Comparison of ENCODE assay signal across 8 cellular contexts in the genomic region with DNA sequence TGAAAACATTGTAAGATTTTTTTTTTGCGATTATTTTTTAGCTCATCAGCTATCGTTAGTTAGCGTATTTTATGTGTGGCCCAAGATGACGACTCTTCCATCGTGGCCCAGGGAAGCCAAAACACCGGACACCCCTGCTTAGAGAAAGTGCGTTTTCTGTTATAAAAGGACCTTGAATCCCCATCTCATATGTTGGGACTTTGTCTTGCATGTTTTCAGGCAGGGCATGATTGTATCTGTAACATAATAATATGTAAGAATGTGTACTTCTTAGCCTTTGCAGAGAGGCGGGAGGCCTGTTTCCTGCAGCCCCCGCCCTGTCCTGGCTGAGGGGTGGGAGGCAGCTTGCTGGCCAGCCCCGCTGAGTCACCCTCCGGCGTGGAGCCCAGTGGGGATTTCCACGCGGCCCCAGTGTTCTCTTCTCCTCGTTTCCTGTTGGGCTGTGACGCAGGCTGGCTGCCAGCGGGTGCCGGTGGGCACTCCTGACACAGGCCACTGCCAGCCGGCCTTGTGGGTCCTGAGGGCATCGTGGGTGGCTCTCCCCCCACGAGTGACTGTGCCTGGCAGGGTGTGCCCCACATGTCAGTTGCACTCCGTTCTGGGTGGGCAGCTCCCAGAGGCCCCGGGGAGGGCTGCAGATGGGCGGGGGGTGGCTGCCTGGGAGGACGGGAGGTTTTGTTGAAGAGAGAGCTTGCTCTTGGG. TPM values are rescaled to one million over a fixed set of nuclear protein-coding genes. Genes with fewer than 3 reads are reported as not detected.
DNase-seq lines count a peak whose midpoint lies in the region; ATAC-seq and TF ChIP-seq lines count a peak whose summit lies in the region.

No MANE protein-coding gene starts in this region.

- H3K36me3 ChIP-seq in mesendoderm (ENCODE audit: control insufficient read depth, insufficient read depth, low read length), result no peaks in the 10 kb centered on the region

- peaks cover 3% of the 10 kb centered on the region for H3K79me1 ChIP-seq in mesendoderm (ENCODE audit: low read length)

- H3K23ac ChIP-seq in mesendoderm (ENCODE audit: low read length), result no peak overlapping the region

- CTCF ChIA-PET in HEK293T (lab: Yijun Ruan, JAX), result no interaction called here

- no peak overlapping the region for H2BK5ac ChIP-seq in mesendoderm (ENCODE audit: low read length)

- TF ChIP-seq CTCF in coronary artery (IDR thresholded peaks at IDR 0.05), result no peak

- no peak overlapping the region for H2BK15ac ChIP-seq in mesendoderm (replicated peaks; ENCODE audit: low read depth)

- H3K4me1 ChIP-seq in mesendoderm (ENCODE audit: control insufficient read depth, low read depth, low read length), result peaks cover 9% of the 10 kb centered on the region

- no peak overlapping the region for H3K18ac ChIP-seq in mesendoderm (ENCODE audit: low read length)

- H3K4ac ChIP-seq in mesendoderm (ENCODE audit: low read depth, low read length), result no peak overlapping the region

- no peak overlapping the region for H4K8ac ChIP-seq in mesendoderm (ENCODE audit: low read depth, low read length)

- H3K9ac ChIP-seq in mesendoderm (ENCODE audit: low read length), result no peak overlapping the region

- peak; percentile 85 to 90 for DNase-seq in activated CD4-positive, alpha-beta T cell treated with anti-CD3 and anti-CD28 coated beads, Interleukin-2, amount 50 U/mL, for 48 hours
- DNase-seq in coronary artery (ENCODE audit: low spot score) (peak; percentile 94), mesendoderm (no peak), NCI-H82 (lab: John Stamatoyannopoulos, UW) (no peak), HEK293T (ENCODE audit: extremely low spot score) (no peak)
- DNase-seq in stimulated activated CD8-positive, alpha-beta memory T cell treated with anti-CD3 and anti-CD28 coated beads, Interleukin-12 subunit alpha, Interleukin-12 subunit beta, amount 100 ng/mL, for 4 hours (ENCODE audit: low read depth), result peak; percentile 86

- POLR2A ChIA-PET in HEK293T (lab: Yijun Ruan, JAX), result no interaction called here

- H3K27ac ChIP-seq in coronary artery (peak overlapping the region; percentile 82 to 96), mesendoderm (ENCODE audit: low read depth, low read length) (no peak overlapping the region)

- peak overlapping the region; percentile 68 for H3K4me3 ChIP-seq in coronary artery
- H3K4me3 ChIP-seq in mesendoderm (ENCODE audit: low read length), result no peak overlapping the region

- ATAC-seq in GM18520 (IDR thresholded peaks at IDR 0.05; ENCODE audit: unreplicated experiment), result peak; percentile 61
- peak; percentile 64 for ATAC-seq in HG03280 (IDR thresholded peaks at IDR 0.05; ENCODE audit: unreplicated experiment)

- no peak overlapping the region for H2AK5ac ChIP-seq in mesendoderm (ENCODE audit: low read length)

- no peaks in the 10 kb centered on the region for H3K27me3 ChIP-seq in mesendoderm (ENCODE audit: insufficient read depth, low read length, poor library complexity)

- no peak overlapping the region for H3K4me2 ChIP-seq in mesendoderm (ENCODE audit: low read length)

- H3K56ac ChIP-seq in mesendoderm (ENCODE audit: low read length), result peak overlapping the region; percentile 71

- no CpG with 5 or more reads among the region's 25 CpGs for WGBS in mesendoderm (ENCODE audit: extremely low coverage, insufficient coverage, low lambda C conversion rate)

- no peak overlapping the region for H4K5ac ChIP-seq in mesendoderm (ENCODE audit: low read length)

- H3K79me2 ChIP-seq in mesendoderm (ENCODE audit: control insufficient read depth, insufficient read depth, low read length), result peaks cover under 1% of the 10 kb centered on the region

- no peak overlapping the region for H2BK120ac ChIP-seq in mesendoderm (ENCODE audit: low read depth, low read length)

TF ChIP-seq in HEK293T, 16 proteins besides CTCF, POLR2A, EP300 and RAD21:
- no peak for TF ChIP-seq HDGF (IDR thresholded peaks at IDR 0.05; ENCODE audit: borderline replicate concordance)
- TF ChIP-seq FOXM1 (IDR thresholded peaks at IDR 0.05; ENCODE audit: borderline replicate concordance), result no peak
- TF ChIP-seq L3MBTL2 (conservative IDR thresholded peaks at IDR 0.05), result no peak
- no peak for TF ChIP-seq LEF1 (IDR thresholded peaks at IDR 0.05; ENCODE audit: borderline replicate concordance)
- no peak for TF ChIP-seq SP1 (IDR thresholded peaks at IDR 0.05)
- TF ChIP-seq FOXK2 (IDR thresholded peaks at IDR 0.05), result no peak
- no peak for TF ChIP-seq ARNT (IDR thresholded peaks at IDR 0.05)
- TF ChIP-seq FOXA1 (IDR thresholded peaks at IDR 0.05), result no peak
- no peak for TF ChIP-seq BHLHE40 (IDR thresholded peaks at IDR 0.05; ENCODE audit: borderline replicate concordance)
- TF ChIP-seq CTBP1 (IDR thresholded peaks at IDR 0.05; ENCODE audit: borderline replicate concordance), result no peak
- no peak for TF ChIP-seq NFRKB (IDR thresholded peaks at IDR 0.05)
- TF ChIP-seq SUZ12 (IDR thresholded peaks at IDR 0.05), result no peak
- no peak for TF ChIP-seq TARDBP (IDR thresholded peaks at IDR 0.05)
TF ChIP-seq in HEK293T: peak in this region for 0.

RNA-seq across cellular contexts. Expression of a gene that starts 55.6 kb away (rescaled TPM):
- 17.4 TPM for polyA plus RNA-seq in mesendoderm (2013, experiment 1 of 2)
- polyA plus RNA-seq in mesendoderm (2013, experiment 2 of 2), result 16.4 TPM

Comparison
In these comparisons a context has a peak if more than half of its experiments do, and no peak if none do; other contexts are left out.
1. DNase-seq: peak in activated CD4-positive, alpha-beta T cell treated with anti-CD3 and anti-CD28 coated beads, Interleukin-2, amount 50 U/mL, for 48 hours (2 of 2), coronary artery (single experiment) and stimulated activated CD8-positive, alpha-beta memory T cell treated with anti-CD3 and anti-CD28 coated beads, Interleukin-12 subunit alpha, Interleukin-12 subunit beta, amount 100 ng/mL, for 4 hours (single experiment); none in mesendoderm (single experiment), NCI-H82 (single experiment) and HEK293T (single experiment).